In the genomic region with DNA sequence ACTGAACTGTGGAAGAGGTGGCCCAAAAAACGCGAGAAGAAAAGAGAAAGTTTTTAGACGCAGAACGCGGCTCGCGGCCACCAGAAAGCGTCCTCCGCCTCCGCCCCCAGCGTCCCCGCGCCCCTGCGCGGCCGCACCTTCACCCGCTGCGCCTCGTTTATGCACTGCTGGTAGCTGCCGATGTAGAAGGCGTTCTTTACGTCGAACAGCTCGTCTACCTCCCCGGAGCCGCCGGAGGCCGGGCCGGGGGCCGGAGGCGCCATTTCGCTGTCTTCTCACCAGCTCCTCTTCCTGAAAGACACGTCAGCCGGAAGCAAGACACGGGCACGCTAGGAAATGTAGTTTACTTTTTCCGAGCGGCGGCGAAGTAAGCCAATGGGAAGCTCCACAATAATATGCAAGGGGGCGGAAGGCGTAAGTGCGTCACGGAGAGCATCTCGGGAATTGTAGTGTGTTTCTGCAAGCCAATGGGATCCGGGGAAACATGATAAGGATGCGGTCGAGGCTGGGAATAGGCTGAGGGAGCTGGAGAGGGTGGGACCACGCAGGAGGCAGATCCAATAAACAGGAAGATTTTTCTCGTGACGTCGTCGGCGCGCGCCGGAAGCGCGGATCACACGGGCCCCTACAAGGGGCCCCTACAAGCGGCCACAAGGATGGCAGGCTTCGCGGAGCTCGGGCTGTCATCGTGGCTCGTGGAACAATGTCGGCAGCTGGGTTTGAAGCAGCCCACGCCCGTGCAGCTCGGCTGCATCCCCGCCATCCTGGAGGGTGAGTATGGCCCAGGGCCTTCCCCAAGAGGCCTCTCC, we compare ENCODE assay signal across 1 cellular context.
TF ChIP-seq lines count a peak whose summit lies in the region.

A gene (minus strand): TSS at position 302 of the 809 bp plus-strand sequence. CDS start 39 bp downstream, at position 263.
A gene with protein sequence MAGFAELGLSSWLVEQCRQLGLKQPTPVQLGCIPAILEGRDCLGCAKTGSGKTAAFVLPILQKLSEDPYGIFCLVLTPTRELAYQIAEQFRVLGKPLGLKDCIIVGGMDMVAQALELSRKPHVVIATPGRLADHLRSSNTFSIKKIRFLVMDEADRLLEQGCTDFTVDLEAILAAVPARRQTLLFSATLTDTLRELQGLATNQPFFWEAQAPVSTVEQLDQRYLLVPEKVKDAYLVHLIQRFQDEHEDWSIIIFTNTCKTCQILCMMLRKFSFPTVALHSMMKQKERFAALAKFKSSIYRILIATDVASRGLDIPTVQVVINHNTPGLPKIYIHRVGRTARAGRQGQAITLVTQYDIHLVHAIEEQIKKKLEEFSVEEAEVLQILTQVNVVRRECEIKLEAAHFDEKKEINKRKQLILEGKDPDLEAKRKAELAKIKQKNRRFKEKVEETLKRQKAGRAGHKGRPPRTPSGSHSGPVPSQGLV (plus strand): TSS at position 630 of the 809 bp plus-strand sequence. CDS start 27 bp downstream, at position 657.

TF ChIP-seq in K562, 482 proteins besides CTCF, POLR2A, EP300 and RAD21 (continued from another document and continues in another):
- TF ChIP-seq, protein P1, sequence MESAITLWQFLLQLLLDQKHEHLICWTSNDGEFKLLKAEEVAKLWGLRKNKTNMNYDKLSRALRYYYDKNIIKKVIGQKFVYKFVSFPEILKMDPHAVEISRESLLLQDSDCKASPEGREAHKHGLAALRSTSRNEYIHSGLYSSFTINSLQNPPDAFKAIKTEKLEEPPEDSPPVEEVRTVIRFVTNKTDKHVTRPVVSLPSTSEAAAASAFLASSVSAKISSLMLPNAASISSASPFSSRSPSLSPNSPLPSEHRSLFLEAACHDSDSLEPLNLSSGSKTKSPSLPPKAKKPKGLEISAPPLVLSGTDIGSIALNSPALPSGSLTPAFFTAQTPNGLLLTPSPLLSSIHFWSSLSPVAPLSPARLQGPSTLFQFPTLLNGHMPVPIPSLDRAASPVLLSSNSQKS (CRISPR knock-in tag; IDR thresholded peaks at IDR 0.05): no peak
- TF ChIP-seq THRAP3 (IDR thresholded peaks at IDR 0.05; ENCODE audit: borderline replicate concordance) (0 out of 2 replicates have a peak, but pooled peaks have one; percentile 27), RFX1 (IDR thresholded peaks at IDR 0.05) (no peak), SLC30A9 (CRISPR knock-in tag; IDR thresholded peaks at IDR 0.05) (no peak), TAF7 (tag; IDR thresholded peaks at IDR 0.05) (peak; percentile 93), HMG20A (CRISPR knock-in tag; conservative IDR thresholded peaks at IDR 0.05) (no peak), NFIX (CRISPR knock-in tag; IDR thresholded peaks at IDR 0.05; ENCODE audit: low read depth) (no peak), ZNF780A (CRISPR knock-in tag; IDR thresholded peaks at IDR 0.05) (no peak), ZNF551 (CRISPR knock-in tag; IDR thresholded peaks at IDR 0.05) (no peak), TBL1XR1 (IDR thresholded peaks at IDR 0.05; ENCODE audit: low read length in 2 of 2) (peak in 1 of 2 experiments; percentile 56; a peak in 2 of 4 replicates), TGIF2 (CRISPR knock-in tag; IDR thresholded peaks at IDR 0.05) (no peak), TEAD1 (CRISPR knock-in tag; IDR thresholded peaks at IDR 0.05) (no peak; a peak in 1 of 4 replicates), PHF21A (IDR thresholded peaks at IDR 0.05; ENCODE audit: borderline replicate concordance, low read depth) (peak; percentile 39; the same call in 1 of the 2 replicates), ZNF75A (CRISPR knock-in tag; IDR thresholded peaks at IDR 0.05) (no peak), MED1 (CRISPR knock-in tag; IDR thresholded peaks at IDR 0.05; ENCODE audit: borderline replicate concordance) (no peak), ZC3H8 (IDR thresholded peaks at IDR 0.05) (no peak), TCFL5 (CRISPR knock-in tag; conservative IDR thresholded peaks at IDR 0.05) (no peak), ETV1 (tag; conservative IDR thresholded peaks at IDR 0.05; ENCODE audit: low read depth) (peak; percentile 88), ZBTB7A (IDR thresholded peaks at IDR 0.05; ENCODE audit: borderline replicate concordance, control insufficient read depth, low read depth, low read length) (no peak; the same call in 1 of the 2 replicates), NFE2 (IDR thresholded peaks at IDR 0.05; ENCODE audit: low read depth) (no peak), IFI16 (CRISPR knock-in tag; IDR thresholded peaks at IDR 0.05) (no peak), ZNF778 (CRISPR knock-in tag; IDR thresholded peaks at IDR 0.05) (no peak), PHF20 (IDR thresholded peaks at IDR 0.05; ENCODE audit: partially characterized antibody) (peak; percentile 99), GTF2A2 (tag; IDR thresholded peaks at IDR 0.05) (no peak), OTX1 (CRISPR knock-in tag; IDR thresholded peaks at IDR 0.05) (peak; percentile 44; the same call in 1 of the 2 replicates), KDM4B (IDR thresholded peaks at IDR 0.05; ENCODE audit: borderline replicate concordance in 2 of 2, low read depth in 1 of 2) (peak in 1 of 2 experiments; percentile 44; a peak in 1 of 4 replicates), RBBP5 (IDR thresholded peaks at IDR 0.05; ENCODE audit: borderline replicate concordance, insufficient read depth, low read length, poor library complexity, severe bottlenecking) (peak; percentile 75), SUPT5H (IDR thresholded peaks at IDR 0.05) (peak; percentile 95), HNRNPK (IDR thresholded peaks at IDR 0.05; ENCODE audit: low read depth, low read length, poor library complexity, severe bottlenecking) (no peak), KDM5B (IDR thresholded peaks at IDR 0.05; ENCODE audit: insufficient replicate concordance, low read depth, low read length) (peak; percentile 86), RBM34 (IDR thresholded peaks at IDR 0.05; ENCODE audit: borderline replicate concordance, insufficient read depth, low read length) (no peak), FOS (IDR thresholded peaks at IDR 0.05; ENCODE audit: extremely low read depth, insufficient read length) (peak; percentile 89), MAFF (IDR thresholded peaks at IDR 0.05; ENCODE audit: low read length) (no peak), CCAR2 (IDR thresholded peaks at IDR 0.05; ENCODE audit: low read depth, low read length) (no peak)
- TF ChIP-seq, protein P2, sequence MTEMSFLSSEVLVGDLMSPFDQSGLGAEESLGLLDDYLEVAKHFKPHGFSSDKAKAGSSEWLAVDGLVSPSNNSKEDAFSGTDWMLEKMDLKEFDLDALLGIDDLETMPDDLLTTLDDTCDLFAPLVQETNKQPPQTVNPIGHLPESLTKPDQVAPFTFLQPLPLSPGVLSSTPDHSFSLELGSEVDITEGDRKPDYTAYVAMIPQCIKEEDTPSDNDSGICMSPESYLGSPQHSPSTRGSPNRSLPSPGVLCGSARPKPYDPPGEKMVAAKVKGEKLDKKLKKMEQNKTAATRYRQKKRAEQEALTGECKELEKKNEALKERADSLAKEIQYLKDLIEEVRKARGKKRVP (CRISPR knock-in tag; IDR thresholded peaks at IDR 0.05): no peak
- TF ChIP-seq, protein P3, sequence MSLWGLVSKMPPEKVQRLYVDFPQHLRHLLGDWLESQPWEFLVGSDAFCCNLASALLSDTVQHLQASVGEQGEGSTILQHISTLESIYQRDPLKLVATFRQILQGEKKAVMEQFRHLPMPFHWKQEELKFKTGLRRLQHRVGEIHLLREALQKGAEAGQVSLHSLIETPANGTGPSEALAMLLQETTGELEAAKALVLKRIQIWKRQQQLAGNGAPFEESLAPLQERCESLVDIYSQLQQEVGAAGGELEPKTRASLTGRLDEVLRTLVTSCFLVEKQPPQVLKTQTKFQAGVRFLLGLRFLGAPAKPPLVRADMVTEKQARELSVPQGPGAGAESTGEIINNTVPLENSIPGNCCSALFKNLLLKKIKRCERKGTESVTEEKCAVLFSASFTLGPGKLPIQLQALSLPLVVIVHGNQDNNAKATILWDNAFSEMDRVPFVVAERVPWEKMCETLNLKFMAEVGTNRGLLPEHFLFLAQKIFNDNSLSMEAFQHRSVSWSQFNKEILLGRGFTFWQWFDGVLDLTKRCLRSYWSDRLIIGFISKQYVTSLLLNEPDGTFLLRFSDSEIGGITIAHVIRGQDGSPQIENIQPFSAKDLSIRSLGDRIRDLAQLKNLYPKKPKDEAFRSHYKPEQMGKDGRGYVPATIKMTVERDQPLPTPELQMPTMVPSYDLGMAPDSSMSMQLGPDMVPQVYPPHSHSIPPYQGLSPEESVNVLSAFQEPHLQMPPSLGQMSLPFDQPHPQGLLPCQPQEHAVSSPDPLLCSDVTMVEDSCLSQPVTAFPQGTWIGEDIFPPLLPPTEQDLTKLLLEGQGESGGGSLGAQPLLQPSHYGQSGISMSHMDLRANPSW (CRISPR knock-in tag; IDR thresholded peaks at IDR 0.05): no peak
- TF ChIP-seq, protein P4, sequence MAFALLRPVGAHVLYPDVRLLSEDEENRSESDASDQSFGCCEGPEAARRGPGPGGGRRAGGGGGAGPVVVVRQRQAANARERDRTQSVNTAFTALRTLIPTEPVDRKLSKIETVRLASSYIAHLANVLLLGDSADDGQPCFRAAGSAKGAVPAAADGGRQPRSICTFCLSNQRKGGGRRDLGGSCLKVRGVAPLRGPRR (CRISPR knock-in tag; IDR thresholded peaks at IDR 0.05): no peak
- TF ChIP-seq, protein P5, sequence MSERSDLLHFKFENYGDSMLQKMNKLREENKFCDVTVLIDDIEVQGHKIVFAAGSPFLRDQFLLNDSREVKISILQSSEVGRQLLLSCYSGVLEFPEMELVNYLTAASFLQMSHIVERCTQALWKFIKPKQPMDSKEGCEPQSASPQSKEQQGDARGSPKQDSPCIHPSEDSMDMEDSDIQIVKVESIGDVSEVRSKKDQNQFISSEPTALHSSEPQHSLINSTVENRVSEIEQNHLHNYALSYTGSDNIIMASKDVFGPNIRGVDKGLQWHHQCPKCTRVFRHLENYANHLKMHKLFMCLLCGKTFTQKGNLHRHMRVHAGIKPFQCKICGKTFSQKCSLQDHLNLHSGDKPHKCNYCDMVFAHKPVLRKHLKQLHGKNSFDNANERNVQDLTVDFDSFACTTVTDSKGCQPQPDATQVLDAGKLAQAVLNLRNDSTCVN (CRISPR knock-in tag; IDR thresholded peaks at IDR 0.05): no peak
- TF ChIP-seq, protein P6, sequence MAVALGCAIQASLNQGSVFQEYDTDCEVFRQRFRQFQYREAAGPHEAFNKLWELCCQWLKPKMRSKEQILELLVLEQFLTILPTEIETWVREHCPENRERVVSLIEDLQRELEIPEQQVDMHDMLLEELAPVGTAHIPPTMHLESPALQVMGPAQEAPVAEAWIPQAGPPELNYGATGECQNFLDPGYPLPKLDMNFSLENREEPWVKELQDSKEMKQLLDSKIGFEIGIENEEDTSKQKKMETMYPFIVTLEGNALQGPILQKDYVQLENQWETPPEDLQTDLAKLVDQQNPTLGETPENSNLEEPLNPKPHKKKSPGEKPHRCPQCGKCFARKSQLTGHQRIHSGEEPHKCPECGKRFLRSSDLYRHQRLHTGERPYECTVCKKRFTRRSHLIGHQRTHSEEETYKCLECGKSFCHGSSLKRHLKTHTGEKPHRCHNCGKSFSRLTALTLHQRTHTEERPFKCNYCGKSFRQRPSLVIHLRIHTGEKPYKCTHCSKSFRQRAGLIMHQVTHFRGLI (CRISPR knock-in tag; IDR thresholded peaks at IDR 0.05): no peak
- TF ChIP-seq, protein P7, sequence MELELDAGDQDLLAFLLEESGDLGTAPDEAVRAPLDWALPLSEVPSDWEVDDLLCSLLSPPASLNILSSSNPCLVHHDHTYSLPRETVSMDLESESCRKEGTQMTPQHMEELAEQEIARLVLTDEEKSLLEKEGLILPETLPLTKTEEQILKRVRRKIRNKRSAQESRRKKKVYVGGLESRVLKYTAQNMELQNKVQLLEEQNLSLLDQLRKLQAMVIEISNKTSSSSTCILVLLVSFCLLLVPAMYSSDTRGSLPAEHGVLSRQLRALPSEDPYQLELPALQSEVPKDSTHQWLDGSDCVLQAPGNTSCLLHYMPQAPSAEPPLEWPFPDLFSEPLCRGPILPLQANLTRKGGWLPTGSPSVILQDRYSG (tag; conservative IDR thresholded peaks at IDR 0.05; ENCODE audit: low read depth): no peak
- TF ChIP-seq, protein P8, sequence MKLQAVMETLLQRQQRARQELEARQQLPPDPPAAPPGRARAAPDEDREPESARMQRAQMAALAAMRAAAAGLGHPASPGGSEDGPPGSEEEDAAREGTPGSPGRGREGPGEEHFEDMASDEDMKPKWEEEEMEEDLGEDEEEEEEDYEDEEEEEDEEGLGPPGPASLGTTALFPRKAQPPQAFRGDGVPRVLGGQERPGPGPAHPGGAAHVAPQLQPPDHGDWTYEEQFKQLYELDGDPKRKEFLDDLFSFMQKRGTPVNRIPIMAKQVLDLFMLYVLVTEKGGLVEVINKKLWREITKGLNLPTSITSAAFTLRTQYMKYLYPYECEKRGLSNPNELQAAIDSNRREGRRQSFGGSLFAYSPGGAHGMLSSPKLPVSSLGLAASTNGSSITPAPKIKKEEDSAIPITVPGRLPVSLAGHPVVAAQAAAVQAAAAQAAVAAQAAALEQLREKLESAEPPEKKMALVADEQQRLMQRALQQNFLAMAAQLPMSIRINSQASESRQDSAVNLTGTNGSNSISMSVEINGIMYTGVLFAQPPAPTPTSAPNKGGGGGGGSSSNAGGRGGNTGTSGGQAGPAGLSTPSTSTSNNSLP (IDR thresholded peaks at IDR 0.05; ENCODE audit: borderline replicate concordance, low read depth, low read length): no peak
- TF ChIP-seq, protein P9, sequence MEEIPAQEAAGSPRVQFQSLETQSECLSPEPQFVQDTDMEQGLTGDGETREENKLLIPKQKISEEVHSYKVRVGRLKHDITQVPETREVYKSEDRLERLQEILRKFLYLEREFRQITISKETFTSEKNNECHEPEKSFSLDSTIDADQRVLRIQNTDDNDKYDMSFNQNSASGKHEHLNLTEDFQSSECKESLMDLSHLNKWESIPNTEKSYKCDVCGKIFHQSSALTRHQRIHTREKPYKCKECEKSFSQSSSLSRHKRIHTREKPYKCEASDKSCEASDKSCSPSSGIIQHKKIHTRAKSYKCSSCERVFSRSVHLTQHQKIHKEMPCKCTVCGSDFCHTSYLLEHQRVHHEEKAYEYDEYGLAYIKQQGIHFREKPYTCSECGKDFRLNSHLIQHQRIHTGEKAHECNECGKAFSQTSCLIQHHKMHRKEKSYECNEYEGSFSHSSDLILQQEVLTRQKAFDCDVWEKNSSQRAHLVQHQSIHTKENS (CRISPR knock-in tag; IDR thresholded peaks at IDR 0.05): no peak
- TF ChIP-seq, protein P10, sequence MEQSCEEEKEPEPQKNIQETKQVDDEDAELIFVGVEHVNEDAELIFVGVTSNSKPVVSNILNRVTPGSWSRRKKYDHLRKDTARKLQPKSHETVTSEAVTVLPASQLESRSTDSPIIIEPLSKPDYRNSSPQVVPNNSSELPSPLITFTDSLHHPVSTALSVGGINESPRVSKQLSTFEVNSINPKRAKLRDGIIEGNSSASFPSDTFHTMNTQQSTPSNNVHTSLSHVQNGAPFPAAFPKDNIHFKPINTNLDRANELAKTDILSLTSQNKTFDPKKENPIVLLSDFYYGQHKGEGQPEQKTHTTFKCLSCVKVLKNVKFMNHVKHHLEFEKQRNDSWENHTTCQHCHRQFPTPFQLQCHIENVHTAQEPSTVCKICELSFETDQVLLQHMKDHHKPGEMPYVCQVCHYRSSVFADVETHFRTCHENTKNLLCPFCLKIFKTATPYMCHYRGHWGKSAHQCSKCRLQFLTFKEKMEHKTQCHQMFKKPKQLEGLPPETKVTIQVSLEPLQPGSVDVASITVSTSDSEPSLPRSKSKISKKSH (CRISPR knock-in tag; IDR thresholded peaks at IDR 0.05): no peak
- TF ChIP-seq, protein P11, sequence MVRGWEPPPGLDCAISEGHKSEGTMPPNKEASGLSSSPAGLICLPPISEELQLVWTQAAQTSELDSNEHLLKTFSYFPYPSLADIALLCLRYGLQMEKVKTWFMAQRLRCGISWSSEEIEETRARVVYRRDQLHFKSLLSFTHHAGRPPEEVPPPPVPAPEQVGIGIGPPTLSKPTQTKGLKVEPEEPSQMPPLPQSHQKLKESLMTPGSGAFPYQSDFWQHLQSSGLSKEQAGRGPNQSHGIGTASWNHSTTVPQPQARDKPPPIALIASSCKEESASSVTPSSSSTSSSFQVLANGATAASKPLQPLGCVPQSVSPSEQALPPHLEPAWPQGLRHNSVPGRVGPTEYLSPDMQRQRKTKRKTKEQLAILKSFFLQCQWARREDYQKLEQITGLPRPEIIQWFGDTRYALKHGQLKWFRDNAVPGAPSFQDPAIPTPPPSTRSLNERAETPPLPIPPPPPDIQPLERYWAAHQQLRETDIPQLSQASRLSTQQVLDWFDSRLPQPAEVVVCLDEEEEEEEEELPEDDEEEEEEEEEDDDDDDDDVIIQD (CRISPR knock-in tag; IDR thresholded peaks at IDR 0.05): no peak
